Comparison of ENCODE assay signal across 10 cellular contexts in the genomic region with DNA sequence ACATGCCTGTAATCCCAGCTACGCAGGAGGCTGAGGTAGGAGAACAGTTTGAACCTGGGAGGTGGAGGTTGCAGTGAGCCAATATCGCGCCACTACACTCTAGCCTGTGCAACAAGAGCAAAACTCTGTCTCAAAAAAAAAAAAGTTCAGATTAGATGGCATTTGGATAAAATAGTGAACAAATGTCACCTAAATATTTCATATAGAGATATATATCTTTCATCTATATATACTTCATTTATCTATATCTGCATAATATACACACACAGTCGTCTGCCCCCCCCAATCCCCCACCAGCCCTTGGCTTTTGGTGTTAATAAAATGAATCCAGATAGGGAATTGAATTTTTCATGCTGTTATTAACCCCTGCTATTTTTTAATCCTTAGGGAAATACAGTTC. TPM values are rescaled to one million over a fixed set of nuclear protein-coding genes. Genes with fewer than 3 reads are reported as not detected.
DNase-seq lines count a peak whose midpoint lies in the region; ATAC-seq and TF ChIP-seq lines count a peak whose summit lies in the region.
"Had no signal": no experiment of that assay in that cellular context is flagged by ENCODE, and none has a peak within 500 bp of the region (broad histone marks: within the 10 kb centered on the region; RNA-seq: fewer than 3 reads in every experiment).

No MANE protein-coding gene starts in this region.

- H3K9ac ChIP-seq in GM23248 = peak overlapping the region; percentile 99
- no peak overlapping the region for H3K9ac ChIP-seq in skeletal muscle tissue (ENCODE audit: low read depth in 1 of 3, low read length in 3 of 3)

- H3K27me3 ChIP-seq in GM23248 (replicated peaks; ENCODE audit: insufficient read depth) (no peaks in the 10 kb centered on the region), skeletal muscle tissue (ENCODE audit: control insufficient read depth in 3 of 3, insufficient read depth in 3 of 3, low read length in 3 of 3) (no peaks in the 10 kb centered on the region)
- H3K27me3 ChIP-seq: pancreas had no signal

- ATAC-seq in HG03460 (IDR thresholded peaks at IDR 0.05; ENCODE audit: unreplicated experiment) = no peak

- peak overlapping the region; percentile 92 for H3K4me2 ChIP-seq in GM23248 (ENCODE audit: unreplicated experiment)

- peaks cover 15% of the 10 kb centered on the region for H3K4me1 ChIP-seq in GM23248 (ENCODE audit: insufficient read depth)
- peaks cover 7 to 26% (median 17%) of the 10 kb centered on the region in 3 donors for H3K4me1 ChIP-seq in skeletal muscle tissue (ENCODE audit: control insufficient read depth in 3 of 3, insufficient read depth in 3 of 3, low read length in 3 of 3)

- H3F3A ChIP-seq in GM23248 (ENCODE audit: insufficient read depth) = peaks cover 67% of the 10 kb centered on the region

- H3K9me3 ChIP-seq in GM23248 (ENCODE audit: low read depth) (no peaks in the 10 kb centered on the region), skeletal muscle tissue (ENCODE audit: control insufficient read depth in 3 of 3, low read length in 3 of 3) (no peaks in the 10 kb centered on the region)
- H3K9me3 ChIP-seq: pancreas had no signal

- peaks cover 100% of the 10 kb centered on the region for H3K79me2 ChIP-seq in GM23248 (ENCODE audit: insufficient read depth)

- TF ChIP-seq CTCF in WI38 (IDR thresholded peaks at IDR 0.05; ENCODE audit: low read depth, low read length) (no peak), foreskin fibroblast (IDR thresholded peaks at IDR 0.05; ENCODE audit: low read depth, low read length) (no peak), GM13977 (IDR thresholded peaks at IDR 0.05; ENCODE audit: extremely low read depth, insufficient read depth, missing control alignments) (no peak)

- WGBS in GM23248 (ENCODE audit: low coverage in 1 of 2, low lambda C conversion rate in 2 of 2, missing lambda C conversion rate in 2 of 2), 2 experiments = 62 to 69% methylated on average over 4 of the region's 4 CpGs

- H3K4me3 ChIP-seq in GM23248 (peak overlapping the region; percentile 99), WI38 (ENCODE audit: low read depth, low read length) (peak overlapping the region; percentile 99), foreskin fibroblast (ENCODE audit: low read depth in 1 of 2, low read length in 2 of 2) (peak overlapping the region; percentile 91 to 95), skeletal muscle tissue (ENCODE audit: low read length in 3 of 3) (peak overlapping the region in 2 of 3 donors; percentile 9 to 90)

- H2AFZ ChIP-seq in GM23248 = no peak overlapping the region

- H4K20me1 ChIP-seq in GM23248 (ENCODE audit: insufficient read depth) = peaks cover 52% of the 10 kb centered on the region

- H3K27ac ChIP-seq in GM23248 = 0 out of 2 replicates have a peak overlapping the region, but pooled peaks have one; percentile 0
- no peak overlapping the region for H3K27ac ChIP-seq in skeletal muscle tissue (ENCODE audit: low read depth, low read length)
- H3K27ac ChIP-seq: pancreas had no signal

- H3K9me2 ChIP-seq in GM23248 (ENCODE audit: insufficient read depth) = no peaks in the 10 kb centered on the region

- in situ Hi-C loops in GM23248 (cut with MboI) = no loop called here
- in situ Hi-C loops in GM13977 (cut with MboI; ENCODE audit: low pct_unique_long_range_greater_than_20kb, low sequenced_read_pairs, unreplicated experiment) = no loop called here

- H3K36me3 ChIP-seq in GM23248 (ENCODE audit: low read depth) (peaks cover 62% of the 10 kb centered on the region), skeletal muscle tissue (ENCODE audit: control insufficient read depth in 3 of 3, insufficient read depth in 3 of 3, low read length in 3 of 3) (peaks cover 2 to 17% (median 15%) of the 10 kb centered on the region in 3 donors)

- DNase-seq in GM23248 = no peak
- DNase-seq in foreskin fibroblast = no peak
- DNase-seq in stimulated activated naive CD4-positive, alpha-beta T cell (lab: John Stamatoyannopoulos, UW) = no peak
- no peak for DNase-seq in GM13977 (ENCODE audit: low spot score)
- DNase-seq in stimulated activated CD8-positive, alpha-beta memory T cell treated with anti-CD3 and anti-CD28 coated beads, Interleukin-4, amount 100 ng/mL, for 48 hours = no peak
- DNase-seq: NCI-H1092 treated with DMSO at 0.1 percent for 48 hours, pancreas had no signal

RNA-seq across cellular contexts. Expression of gene PPP1R15B, which starts 5.0 kb away (rescaled TPM):
- total RNA-seq in GM23248 (2014; rRNA removed; shearing (Covaris generic)) = 27.6 and 28.4 TPM in 2 replicates
- polyA plus RNA-seq in GM23248 (2016; fragmentation: Nextera tagmentation; extraction: Ambion mirVana) = 14.5 and 15.4 TPM in 2 replicates
- total RNA-seq in skeletal muscle tissue = 30.3 TPM

RNA-seq across cellular contexts. Expression of gene PLEKHA6, which starts 46.9 kb away (rescaled TPM):
- 7.3 and 8.3 TPM in 2 replicates for total RNA-seq in GM23248 (2014; rRNA removed; shearing (Covaris generic))
- polyA plus RNA-seq in GM23248 (2016; fragmentation: Nextera tagmentation; extraction: Ambion mirVana) = 4.5 and 5.5 TPM in 2 replicates
- 1.0 TPM for total RNA-seq in skeletal muscle tissue
